In genomic region chr3:127787556-127787955, GRCh38 we compare ENCODE assay signal across 17 cellular contexts. TPM values are rescaled to one million over a fixed set of nuclear protein-coding genes. Genes with fewer than 3 reads are reported as not detected.
DNase-seq lines count a peak whose midpoint lies in the region; ATAC-seq and TF ChIP-seq lines count a peak whose summit lies in the region.
"Had no signal": no experiment of that assay in that cellular context is flagged by ENCODE, and none has a peak within 500 bp of the region (broad histone marks: within the 10 kb centered on the region; RNA-seq: fewer than 3 reads in every experiment).

No MANE protein-coding gene starts in this region.

- no peak for TF ChIP-seq POLR2A in transverse colon (IDR thresholded peaks at IDR 0.05)

- H3K36me3 ChIP-seq in colonic mucosa (no peaks in the 10 kb centered on the region), transverse colon (no peaks in the 10 kb centered on the region)
- H3K36me3 ChIP-seq: BE2C had no signal

- peaks cover 17% of the 10 kb centered on the region for H3K36me3 Mint-ChIP-seq in osteocyte (ENCODE audit: unreplicated experiment)

- 44% methylated on average over 12 of the region's 12 CpGs for WGBS in right cardiac atrium
- WGBS in transverse colon (ENCODE audit: low coverage in 1 of 2), 2 donors = 77 to 83% methylated on average over 8 to 12 of the region's 12 CpGs

- no peak for DNase-seq in colonic mucosa
- no peak for DNase-seq in right cardiac atrium
- DNase-seq in osteocyte (ENCODE audit: extremely low spot score, unreplicated experiment) = no peak
- DNase-seq in transverse colon = no peak
- no peak for DNase-seq in activated CD4-positive, alpha-beta T cell treated with anti-CD3 and anti-CD28 coated beads, Interleukin-2, amount 50 U/mL, for 4 hours
- DNase-seq in activated CD4-positive, alpha-beta T cell treated with anti-CD3 and anti-CD28 coated beads for 48 hours = no peak
- DNase-seq: BE2C; effector CD8-positive, alpha-beta T cell; HCEC 1CT; NCI-H2081 treated with DMSO at 0.1 percent for 48 hours; NCI-H748 treated with DMSO at 0.1 percent for 48 hours; PC-9; stimulated activated naive CD8-positive, alpha-beta T cell treated with anti-CD3 and anti-CD28 coated beads, Interleukin-15, Interleukin-2, amounts not matched to agents 100 U/mL and 50 U/mL, for 24 hours; SW 1271 had no signal

- no peaks in the 10 kb centered on the region for H3K9me3 ChIP-seq in colonic mucosa
- H3K9me3 ChIP-seq in right cardiac atrium (ENCODE audit: control insufficient read depth, low read length) = no peaks in the 10 kb centered on the region
- no peaks in the 10 kb centered on the region for H3K9me3 ChIP-seq in transverse colon
- H3K9me3 ChIP-seq: BE2C had no signal

- ATAC-seq in right cardiac atrium = peak; percentile 12 to 25
- ATAC-seq in HG03342 (IDR thresholded peaks at IDR 0.05; ENCODE audit: unreplicated experiment) = no peak
- ATAC-seq: stimulated activated naive CD8-positive, alpha-beta T cell treated with anti-CD3 and anti-CD28 coated beads, Interleukin-15, Interleukin-2, amounts not matched to agents 100 U/mL and 50 U/mL, for 24 hours had no signal

- no peak for TF ChIP-seq EP300 in transverse colon (IDR thresholded peaks at IDR 0.05; ENCODE audit: low read depth)

- no peaks in the 10 kb centered on the region for H3K9me3 Mint-ChIP-seq in osteocyte (ENCODE audit: unreplicated experiment)
- H3K9me3 Mint-ChIP-seq: IgD-negative memory B cell had no signal

- no peaks in the 10 kb centered on the region for H3K27me3 Mint-ChIP-seq in osteocyte (ENCODE audit: unreplicated experiment)
- H3K27me3 Mint-ChIP-seq: IgD-negative memory B cell had no signal

- no peak overlapping the region for H3K4me3 ChIP-seq in colonic mucosa
- no peak overlapping the region for H3K4me3 ChIP-seq in right cardiac atrium (ENCODE audit: low read length)
- no peak overlapping the region for H3K4me3 ChIP-seq in transverse colon
- H3K4me3 ChIP-seq: lung, PC-9 had no signal

- peak overlapping the region; percentile 31 for H3K27ac Mint-ChIP-seq in osteocyte (ENCODE audit: unreplicated experiment)
- H3K27ac Mint-ChIP-seq: IgD-negative memory B cell had no signal

- H3K4me1 ChIP-seq in colonic mucosa (peaks cover 12% of the 10 kb centered on the region), right cardiac atrium (ENCODE audit: control insufficient read depth, insufficient read depth, low read length) (peaks cover 24% of the 10 kb centered on the region), transverse colon (peaks cover 39 to 84% (median 61%) of the 10 kb centered on the region in 4 donors)

- in situ Hi-C loops in transverse colon (cut with MboI; ENCODE audit: low pct_ligation_motif_present in 1 of 4, low pct_unique_long_range_greater_than_20kb in 1 of 4, low sequenced_read_pairs in 3 of 4) = no loop called here

- H3K27me3 ChIP-seq in colonic mucosa (no peaks in the 10 kb centered on the region), right cardiac atrium (ENCODE audit: control insufficient read depth, insufficient read depth) (no peaks in the 10 kb centered on the region), transverse colon (no peaks in the 10 kb centered on the region)
- H3K27me3 ChIP-seq: BE2C had no signal

- no peak overlapping the region for H3K4me3 Mint-ChIP-seq in osteocyte (ENCODE audit: unreplicated experiment)
- H3K4me3 Mint-ChIP-seq: IgD-negative memory B cell had no signal

- H3K27ac ChIP-seq in colonic mucosa (peak overlapping the region; percentile 88), right cardiac atrium (ENCODE audit: low read length) (peak overlapping the region; percentile 71), transverse colon (peak overlapping the region; percentile 85 to 91 (median 86))
- H3K27ac ChIP-seq: PC-9 had no signal

- H3K4me1 Mint-ChIP-seq in osteocyte (ENCODE audit: unreplicated experiment) = peaks cover 81% of the 10 kb centered on the region

- TF ChIP-seq CTCF in colonic mucosa (IDR thresholded peaks at IDR 0.05) (no peak), osteocyte (IDR thresholded peaks at IDR 0.05) (no peak), transverse colon (IDR thresholded peaks at IDR 0.05) (no peak)

- intact Hi-C loops in colonic mucosa (cut with DNase I) = loop anchor here (5.0 kb wide), 1 partner anchor 40 kb away; no protein-coding TSS in a partner anchor
- intact Hi-C loops in right cardiac atrium (cut with DNase I) = no loop called here
- intact Hi-C loops in transverse colon (cut with DNase I; ENCODE audit: low total_unique reads) = no loop called here

- H3K9ac ChIP-seq in colonic mucosa (ENCODE audit: low read depth in 2 of 2, low read length in 2 of 2) = peak overlapping the region in 1 of 2 donors; percentile 57

RNA-seq across cellular contexts. Expression of gene MGLL, which starts 34.8 kb away (rescaled TPM):
- total RNA-seq in colonic mucosa (100 to 1,000 TPM; 123 to 200 TPM), right cardiac atrium (10 to 100 TPM; 52.2 to 80.4 (median 65.3) TPM), osteocyte (102 and 112 TPM in 2 replicates), transverse colon (100 to 1,000 TPM; 150 to 329 (median 294) TPM)
- polyA plus RNA-seq in right cardiac atrium = 64.9 TPM
